In genomic region chr19:34359140-34359953, GRCh38 we compare ENCODE assay signal across 1 cellular context.
TF ChIP-seq lines count a peak whose summit lies in the region.

No MANE protein-coding gene starts in this region.

TF ChIP-seq in IMR-90, 13 proteins besides CTCF, POLR2A, EP300 and RAD21 (continued from another document):
- TF ChIP-seq, protein P1, sequence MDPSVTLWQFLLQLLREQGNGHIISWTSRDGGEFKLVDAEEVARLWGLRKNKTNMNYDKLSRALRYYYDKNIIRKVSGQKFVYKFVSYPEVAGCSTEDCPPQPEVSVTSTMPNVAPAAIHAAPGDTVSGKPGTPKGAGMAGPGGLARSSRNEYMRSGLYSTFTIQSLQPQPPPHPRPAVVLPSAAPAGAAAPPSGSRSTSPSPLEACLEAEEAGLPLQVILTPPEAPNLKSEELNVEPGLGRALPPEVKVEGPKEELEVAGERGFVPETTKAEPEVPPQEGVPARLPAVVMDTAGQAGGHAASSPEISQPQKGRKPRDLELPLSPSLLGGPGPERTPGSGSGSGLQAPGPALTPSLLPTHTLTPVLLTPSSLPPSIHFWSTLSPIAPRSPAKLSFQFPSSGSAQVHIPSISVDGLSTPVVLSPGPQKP (IDR thresholded peaks at IDR 0.05; ENCODE audit: borderline replicate concordance, low read depth, low read length): no peak
- TF ChIP-seq BHLHE40 (IDR thresholded peaks at IDR 0.05; ENCODE audit: low read depth, low read length) (peak; percentile 99), NFE2L2 (IDR thresholded peaks at IDR 0.05; ENCODE audit: low read depth, low read length) (peak; percentile 98)
TF ChIP-seq in IMR-90: peak in this region for 9.
